In genomic region chrX:39416547-39417262, GRCh38 we compare ENCODE assay signal across 15 cellular contexts.
"Had no signal": no experiment of that assay in that cellular context is flagged by ENCODE, and none has a peak within 500 bp of the region (broad histone marks: within the 10 kb centered on the region; RNA-seq: fewer than 3 reads in every experiment).

No MANE protein-coding gene starts in this region.

- ATAC-seq: effector memory CD8-positive, alpha-beta T cell; natural killer cell treated with Interleukin-12 subunit alpha and Interleukin-12 subunit beta and Interleukin-15 and Interleukin-18, amount 100 ng/mL, for 72 hours had no signal

- H3K9me3 ChIP-seq: testis had no signal

- H3K4me3 ChIP-seq: cardiac muscle cell, esophagus squamous epithelium, testis had no signal

- H3K27me3 Mint-ChIP-seq: activated CD4-positive, alpha-beta memory T cell treated with anti-CD3 and anti-CD28 coated beads for 36 hours; activated naive CD8-positive, alpha-beta T cell; type B pancreatic cell had no signal

- H3K36me3 ChIP-seq: cardiac muscle cell, esophagus squamous epithelium, WERI-Rb-1 had no signal

- H3K4me3 Mint-ChIP-seq: activated CD4-positive, alpha-beta memory T cell treated with anti-CD3 and anti-CD28 coated beads for 36 hours; activated naive CD8-positive, alpha-beta T cell; activated T-helper 1 cell treated with anti-CD3 and anti-CD28 coated beads, Interleukin-12 subunit alpha, Interleukin-12 subunit beta, Interleukin-2, Interleukin-4 antibody, amounts not matched to agents 30 ng/mL and 10 ng/mL and 1 ng/mL, durations not matched to agents 14 hours and 24 hours and 36 hours; effector memory CD8-positive, alpha-beta T cell; natural killer cell treated with Interleukin-12 subunit alpha and Interleukin-12 subunit beta and Interleukin-15 and Interleukin-18, amount 100 ng/mL, for 72 hours; type B pancreatic cell had no signal

- DNase-seq: activated CD4-positive, alpha-beta memory T cell treated with anti-CD3 and anti-CD28 coated beads for 36 hours; activated gamma-delta T cell treated with Interleukin-2 at 50 U/mL for 16 hours; activated T-cell treated with anti-CD3 and anti-CD28 coated beads for 4 hours; effector memory CD8-positive, alpha-beta T cell; esophagus squamous epithelium; mesendoderm; stimulated activated CD4-positive, alpha-beta T cell treated with anti-CD3 and anti-CD28 coated beads, Interleukin-2, amount 100 ng/mL, for 48 hours; T-helper 2 cell; testis; WERI-Rb-1 had no signal

- H3K4me1 ChIP-seq: esophagus squamous epithelium had no signal

- H3K27ac Mint-ChIP-seq: activated CD4-positive, alpha-beta memory T cell treated with anti-CD3 and anti-CD28 coated beads for 36 hours; activated naive CD8-positive, alpha-beta T cell; activated T-helper 1 cell treated with anti-CD3 and anti-CD28 coated beads, Interleukin-12 subunit alpha, Interleukin-12 subunit beta, Interleukin-2, Interleukin-4 antibody, amounts not matched to agents 30 ng/mL and 10 ng/mL and 1 ng/mL, durations not matched to agents 14 hours and 24 hours and 36 hours; effector memory CD8-positive, alpha-beta T cell; natural killer cell treated with Interleukin-12 subunit alpha and Interleukin-12 subunit beta and Interleukin-15 and Interleukin-18, amount 100 ng/mL, for 72 hours; type B pancreatic cell had no signal

- H3K9me3 Mint-ChIP-seq: activated CD4-positive, alpha-beta memory T cell treated with anti-CD3 and anti-CD28 coated beads for 36 hours; activated T-helper 1 cell treated with anti-CD3 and anti-CD28 coated beads, Interleukin-12 subunit alpha, Interleukin-12 subunit beta, Interleukin-2, Interleukin-4 antibody, amounts not matched to agents 30 ng/mL and 10 ng/mL and 1 ng/mL, durations not matched to agents 14 hours and 24 hours and 36 hours; effector memory CD8-positive, alpha-beta T cell; natural killer cell treated with Interleukin-12 subunit alpha and Interleukin-12 subunit beta and Interleukin-15 and Interleukin-18, amount 100 ng/mL, for 72 hours; type B pancreatic cell had no signal

- H3K27me3 ChIP-seq: cardiac muscle cell, esophagus squamous epithelium, testis had no signal

- H3K36me3 Mint-ChIP-seq: activated CD4-positive, alpha-beta memory T cell treated with anti-CD3 and anti-CD28 coated beads for 36 hours; activated naive CD8-positive, alpha-beta T cell; natural killer cell treated with Interleukin-12 subunit alpha and Interleukin-12 subunit beta and Interleukin-15 and Interleukin-18, amount 100 ng/mL, for 72 hours; type B pancreatic cell had no signal

- H3K27ac ChIP-seq: esophagus squamous epithelium, testis, WERI-Rb-1 had no signal
